8 cellular contexts compared by ENCODE assay signal in genomic region chr10:69325637-69326523, GRCh38. TPM values are rescaled to one million over a fixed set of nuclear protein-coding genes. Genes with fewer than 3 reads are reported as not detected.
DNase-seq lines count a peak whose midpoint lies in the region; ATAC-seq, FAIRE-seq and TF ChIP-seq lines count a peak whose summit lies in the region.
"Not testable (repeated sequence)": the region's sequence is repeated elsewhere in the genome, so short reads cannot be mapped to it uniquely, and the experiment has no call there.

No MANE protein-coding gene starts in this region.

- not testable (repeated sequence) for H4K8ac ChIP-seq in trophoblast cell (ENCODE audit: low read depth, low read length)

- H3K9ac ChIP-seq in astrocyte (ENCODE audit: low read length) = peak overlapping the region; percentile 43
- H3K9ac ChIP-seq in trophoblast cell (ENCODE audit: low read length) = not testable (repeated sequence)

- no CpG with 5 or more reads among the region's 24 CpGs for WGBS in trophoblast cell (ENCODE audit: extremely low coverage, insufficient coverage, insufficient read length)

- H3K4me1 ChIP-seq in astrocyte (ENCODE audit: insufficient read depth, low read length) (peaks cover 40% of the 10 kb centered on the region), trophoblast cell (ENCODE audit: control insufficient read depth in 1 of 2, insufficient read depth in 2 of 2, low read length in 2 of 2) (peaks cover 23 to 34% of the 10 kb centered on the region in 2 experiments)

- not testable (repeated sequence) for H3K18ac ChIP-seq in trophoblast cell (ENCODE audit: low read length)

- not testable (repeated sequence) for H4K91ac ChIP-seq in trophoblast cell (ENCODE audit: low read depth, low read length)

- H4K20me1 ChIP-seq in astrocyte (ENCODE audit: insufficient read depth, low read length) = peaks cover 73% of the 10 kb centered on the region

- H3K27me3 ChIP-seq in astrocyte (ENCODE audit: insufficient read depth, low read length); trophoblast cell (ENCODE audit: insufficient read depth, low read length): not testable (repeated sequence)

- not testable (repeated sequence) for H3K9me3 ChIP-seq in astrocyte (ENCODE audit: insufficient read depth, low read depth, low read length); trophoblast cell (ENCODE audit: insufficient read depth, low read depth, low read length)

- DNase-seq in A172 (ENCODE audit: low spot score) (peak; percentile 64), ELR (ENCODE audit: low read depth) (peak; percentile 64), NCI-H2081 (lab: John Stamatoyannopoulos, UW) (peak; percentile 49 to 83), epithelial cell of esophagus (ENCODE audit: low read depth) (peak; percentile 57), iPS-NIHi7 (ENCODE audit: extremely low spot score) (peak; percentile 56), trophoblast cell (peak in 1 of 2 donors; percentile 44)
- DNase-seq in astrocyte (ENCODE audit: low read depth) = not testable (repeated sequence)

- H3K23ac ChIP-seq in trophoblast cell (ENCODE audit: low read length) = not testable (repeated sequence)

- peak overlapping the region; percentile 69 for H3K4me2 ChIP-seq in astrocyte (ENCODE audit: low read length)
- H3K4me2 ChIP-seq in trophoblast cell (ENCODE audit: low read length) = peak overlapping the region; percentile 29

- not testable (repeated sequence) for H3K9me3 Mint-ChIP-seq in astrocyte (ENCODE audit: unreplicated experiment)

- peaks cover 96% of the 10 kb centered on the region for H3K79me2 ChIP-seq in astrocyte (ENCODE audit: insufficient read depth, low read length)
- peaks cover 17% of the 10 kb centered on the region for H3K79me2 ChIP-seq in trophoblast cell (ENCODE audit: control insufficient read depth, insufficient read depth, low read length, poor library complexity)

- H3K4me3 ChIP-seq in astrocyte (ENCODE audit: insufficient read depth, low read depth, low read length); epithelial cell of esophagus (ENCODE audit: low read length); trophoblast cell (ENCODE audit: low read depth, low read length): not testable (repeated sequence)

- peak overlapping the region; percentile 50 for H3K27ac ChIP-seq in astrocyte (ENCODE audit: low read depth, low read length)
- H3K27ac ChIP-seq in trophoblast cell (ENCODE audit: low read depth, low read length) = peak overlapping the region; percentile 45

- not testable (repeated sequence) for H3K27me3 Mint-ChIP-seq in astrocyte (ENCODE audit: low read depth, unreplicated experiment)

- peak overlapping the region; percentile 27 for H2BK5ac ChIP-seq in trophoblast cell (ENCODE audit: low read depth, low read length, poor library complexity)

- peak; percentile 81 for ATAC-seq in SK-N-SH treated with all-trans-retinoic acid at 6 μM for 48 hours

- not testable (repeated sequence) for H2AFZ ChIP-seq in astrocyte (ENCODE audit: low read depth, low read length); trophoblast cell (ENCODE audit: insufficient read depth, low read length, poor library complexity)

- not testable (repeated sequence) for H2AK5ac ChIP-seq in trophoblast cell (ENCODE audit: low read length)

- H3K36me3 Mint-ChIP-seq in astrocyte (ENCODE audit: low read depth, unreplicated experiment) = not testable (repeated sequence)

- H3K79me1 ChIP-seq in trophoblast cell (ENCODE audit: low read length) = peaks cover 17% of the 10 kb centered on the region

- FAIRE-seq in astrocyte (lab: Jason Lieb, UNC) = not testable (repeated sequence)

- H2BK120ac ChIP-seq in trophoblast cell (ENCODE audit: insufficient read depth, low read length, poor library complexity) = not testable (repeated sequence)

- not testable (repeated sequence) for H3K4ac ChIP-seq in trophoblast cell (ENCODE audit: low read depth, low read length)

- TF ChIP-seq CTCF in astrocyte (IDR thresholded peaks at IDR 0.05; ENCODE audit: insufficient read depth, low read depth, low read length) = not testable (repeated sequence)
- TF ChIP-seq CTCF in epithelial cell of esophagus (IDR thresholded peaks at IDR 0.05; ENCODE audit: insufficient read depth, low read depth, low read length, missing control alignments) = peak; percentile 17

- not testable (repeated sequence) for H3K14ac ChIP-seq in trophoblast cell (ENCODE audit: low read length)

- H2BK12ac ChIP-seq in trophoblast cell (ENCODE audit: low read length) = not testable (repeated sequence)

- not testable (repeated sequence) for H4K12ac ChIP-seq in trophoblast cell (ENCODE audit: low read depth, low read length)

- peaks cover 20% of the 10 kb centered on the region for H3K4me1 Mint-ChIP-seq in astrocyte (ENCODE audit: low read depth, unreplicated experiment)

- peak overlapping the region; percentile 67 for H3K4me3 Mint-ChIP-seq in astrocyte (ENCODE audit: unreplicated experiment)

- H3K36me3 ChIP-seq in astrocyte (ENCODE audit: insufficient read depth, low read length); trophoblast cell (ENCODE audit: control insufficient read depth in 1 of 2, insufficient read depth in 2 of 2, low read length in 2 of 2): not testable (repeated sequence)

- peak overlapping the region; percentile 58 for H3K27ac Mint-ChIP-seq in astrocyte (ENCODE audit: unreplicated experiment)

TF ChIP-seq in SK-N-SH treated with all-trans-retinoic acid at 6 μM for 48 hours, 23 proteins besides CTCF, POLR2A, EP300 and RAD21:
- 0 out of 2 replicates have a peak, but pooled peaks have one; percentile 16 for TF ChIP-seq ISL1 (CRISPR knock-in tag; IDR thresholded peaks at IDR 0.05)
TF ChIP-seq in SK-N-SH treated with all-trans-retinoic acid at 6 μM for 48 hours: peak in this region for 1; not testable (repeated sequence) for 22.

RNA-seq across cellular contexts. Expression of gene HK1, which starts 47.6 kb away (rescaled TPM):
- total RNA-seq in A172 (2014; rRNA removed; shearing (Covaris generic)) = 128 and 152 TPM in 2 replicates
- total RNA-seq in astrocyte = 94.5 and 95.0 TPM in 2 replicates
- 116 and 118 TPM in 2 replicates for polyA plus RNA-seq in trophoblast cell (2013)
